Comparison of ENCODE assay signal across 11 cellular contexts in genomic region chr2:170505631-170506270, GRCh38.
DNase-seq lines count a peak whose midpoint lies in the region; ATAC-seq and TF ChIP-seq lines count a peak whose summit lies in the region.
"Had no signal": no experiment of that assay in that cellular context is flagged by ENCODE, and none has a peak within 500 bp of the region (broad histone marks: within the 10 kb centered on the region; RNA-seq: fewer than 3 reads in every experiment).

No MANE protein-coding gene starts in this region.

- H3K36me3 ChIP-seq in mucosa of descending colon (ENCODE audit: low read depth) (no peaks in the 10 kb centered on the region), vagina (no peaks in the 10 kb centered on the region)
- H3K36me3 ChIP-seq: BLaER1 treated with 17β-estradiol and CSF1 and Interleukin-3, amounts not matched to agents 10 nM and 100 nM had no signal

- H3K4me3 Mint-ChIP-seq in activated naive CD8-positive, alpha-beta T cell treated with anti-CD3 and anti-CD28 coated beads for 36 hours = no peak overlapping the region
- no peak overlapping the region for H3K4me3 Mint-ChIP-seq in activated naive CD8-positive, alpha-beta T cell treated with anti-CD3 and anti-CD28 coated beads, Interleukin-2, amount 50 U/mL, for 24 hours

- H3K27me3 ChIP-seq in vagina = no peaks in the 10 kb centered on the region

- H3K4me1 ChIP-seq in mucosa of descending colon (ENCODE audit: low read depth) = no peaks in the 10 kb centered on the region
- H3K4me1 ChIP-seq in vagina = no peaks in the 10 kb centered on the region

- peaks cover 41% of the 10 kb centered on the region for H3K27me3 Mint-ChIP-seq in activated naive CD8-positive, alpha-beta T cell treated with anti-CD3 and anti-CD28 coated beads for 36 hours
- peaks cover 5% of the 10 kb centered on the region for H3K27me3 Mint-ChIP-seq in activated naive CD8-positive, alpha-beta T cell treated with anti-CD3 and anti-CD28 coated beads, Interleukin-2, amount 50 U/mL, for 24 hours

- DNase-seq in activated naive CD8-positive, alpha-beta T cell treated with anti-CD3 and anti-CD28 coated beads for 36 hours = no peak
- no peak for DNase-seq in activated naive CD8-positive, alpha-beta T cell treated with anti-CD3 and anti-CD28 coated beads, Interleukin-2, amount 50 U/mL, for 24 hours
- DNase-seq in fibroblast of gingiva (ENCODE audit: low read depth) (peak; percentile 36), mucosa of descending colon (peak; percentile 45 to 66 (median 56)), vagina (ENCODE audit: extremely low spot score in 2 of 2) (no peak), DMS79 treated with DMSO at 0.1 percent for 48 hours (lab: John Stamatoyannopoulos, UW) (no peak)
- DNase-seq: cortex of kidney, NCI-H2029 treated with DMSO at 0.1 percent for 48 hours had no signal

- H3K4me3 ChIP-seq in mucosa of descending colon (no peak overlapping the region), vagina (peak overlapping the region; percentile 0 to 6)
- H3K4me3 ChIP-seq: BLaER1 treated with 17β-estradiol and CSF1 and Interleukin-3, amounts not matched to agents 10 nM and 100 nM had no signal

- H3K9me3 ChIP-seq in mucosa of descending colon (no peaks in the 10 kb centered on the region), vagina (no peaks in the 10 kb centered on the region)
- H3K9me3 ChIP-seq: BLaER1 treated with 17β-estradiol and CSF1 and Interleukin-3, amounts not matched to agents 10 nM and 100 nM had no signal

- H3K36me3 Mint-ChIP-seq in activated naive CD8-positive, alpha-beta T cell treated with anti-CD3 and anti-CD28 coated beads for 36 hours = no peaks in the 10 kb centered on the region
- no peaks in the 10 kb centered on the region for H3K36me3 Mint-ChIP-seq in activated naive CD8-positive, alpha-beta T cell treated with anti-CD3 and anti-CD28 coated beads, Interleukin-2, amount 50 U/mL, for 24 hours (ENCODE audit: low read depth)

- H3K4me1 Mint-ChIP-seq in activated naive CD8-positive, alpha-beta T cell treated with anti-CD3 and anti-CD28 coated beads for 36 hours = peaks cover 33% of the 10 kb centered on the region
- peaks cover 22% of the 10 kb centered on the region for H3K4me1 Mint-ChIP-seq in activated naive CD8-positive, alpha-beta T cell treated with anti-CD3 and anti-CD28 coated beads, Interleukin-2, amount 50 U/mL, for 24 hours

- ATAC-seq in activated naive CD8-positive, alpha-beta T cell treated with anti-CD3 and anti-CD28 coated beads, Interleukin-2, amount 50 U/mL, for 24 hours = no peak
- ATAC-seq in mucosa of descending colon (peak; percentile 42), HG02938 (IDR thresholded peaks at IDR 0.05; ENCODE audit: unreplicated experiment) (no peak), HG03175 (IDR thresholded peaks at IDR 0.05; ENCODE audit: unreplicated experiment) (no peak)

- TF ChIP-seq CTCF in mucosa of descending colon (IDR thresholded peaks at IDR 0.05) (no peak), vagina (IDR thresholded peaks at IDR 0.05) (no peak)

- H3K27ac Mint-ChIP-seq in activated naive CD8-positive, alpha-beta T cell treated with anti-CD3 and anti-CD28 coated beads for 36 hours = peak overlapping the region; percentile 6
- H3K27ac Mint-ChIP-seq in activated naive CD8-positive, alpha-beta T cell treated with anti-CD3 and anti-CD28 coated beads, Interleukin-2, amount 50 U/mL, for 24 hours = no peak overlapping the region

- peak overlapping the region; percentile 56 for H3K27ac ChIP-seq in vagina
- H3K27ac ChIP-seq: BLaER1 treated with 17β-estradiol and CSF1 and Interleukin-3, amounts not matched to agents 10 nM and 100 nM had no signal

- no peaks in the 10 kb centered on the region for H3K9me3 Mint-ChIP-seq in activated naive CD8-positive, alpha-beta T cell treated with anti-CD3 and anti-CD28 coated beads for 36 hours
- H3K9me3 Mint-ChIP-seq in activated naive CD8-positive, alpha-beta T cell treated with anti-CD3 and anti-CD28 coated beads, Interleukin-2, amount 50 U/mL, for 24 hours = no peaks in the 10 kb centered on the region

- intact Hi-C loops in mucosa of descending colon (cut with DNase I, micrococcal nuclease) (no loop called here), vagina (cut with DNase I) (no loop called here)

- TF ChIP-seq POLR2A in vagina (IDR thresholded peaks at IDR 0.05) = no peak

Comparison
In these comparisons a context has a peak if more than half of its experiments do, and no peak if none do; other contexts are left out.
1. DNase-seq: peak in fibroblast of gingiva (single experiment) and mucosa of descending colon (3 of 3); none in activated naive CD8-positive, alpha-beta T cell treated with anti-CD3 and anti-CD28 coated beads for 36 hours (single experiment), activated naive CD8-positive, alpha-beta T cell treated with anti-CD3 and anti-CD28 coated beads, Interleukin-2, amount 50 U/mL, for 24 hours (single experiment), vagina (0 of 2) and DMS79 treated with DMSO at 0.1 percent for 48 hours (single experiment).